Comparison of ENCODE assay signal across 8 cellular contexts in the genomic region with DNA sequence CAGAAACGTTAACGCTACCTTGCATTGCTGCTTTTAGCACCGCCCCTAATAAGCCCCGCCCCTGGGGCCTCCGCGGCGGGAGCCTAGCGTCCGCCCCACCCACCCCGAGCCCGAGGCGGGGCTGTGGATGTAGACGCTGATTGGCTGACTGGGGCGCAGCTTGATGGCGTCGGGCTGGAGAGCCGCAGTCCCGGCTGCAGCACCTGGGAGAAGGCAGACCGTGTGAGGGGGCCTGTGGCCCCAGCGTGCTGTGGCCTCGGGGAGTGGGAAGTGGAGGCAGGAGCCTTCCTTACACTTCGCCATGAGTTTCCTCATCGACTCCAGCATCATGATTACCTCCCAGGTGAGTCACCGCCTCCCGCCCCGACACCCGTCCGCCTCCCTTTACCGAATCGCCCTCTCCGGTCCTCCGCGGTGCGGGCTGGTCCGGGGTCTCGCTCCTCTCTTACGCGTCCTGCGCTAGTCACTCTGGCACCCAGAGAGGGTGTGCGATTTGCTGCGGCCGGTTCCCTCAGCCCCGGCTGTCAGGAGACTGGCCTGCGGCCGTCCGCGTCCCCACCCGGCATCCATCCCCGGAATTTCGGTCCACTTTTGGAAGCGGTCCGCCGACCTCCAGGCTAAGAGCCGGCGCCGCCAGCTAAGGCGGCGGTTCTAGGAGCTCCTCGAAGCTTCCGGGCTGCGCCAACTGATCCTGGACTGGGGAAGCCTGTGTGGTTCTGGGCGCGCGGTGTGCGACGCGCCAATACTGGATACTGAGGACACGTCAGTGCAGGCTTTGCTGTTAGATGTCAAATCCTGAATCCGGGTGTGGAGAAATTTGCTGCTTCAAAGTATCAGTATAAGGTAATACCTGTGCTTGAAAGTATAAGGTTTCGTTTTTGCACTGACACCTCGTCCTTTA. TPM values are rescaled to one million over a fixed set of nuclear protein-coding genes. Genes with fewer than 3 reads are reported as not detected.
DNase-seq lines count a peak whose midpoint lies in the region; ATAC-seq, FAIRE-seq and TF ChIP-seq lines count a peak whose summit lies in the region.
"Not testable (repeated sequence)": the region's sequence is repeated elsewhere in the genome, so short reads cannot be mapped to it uniquely, and the experiment has no call there.

Gene GPR89A, plus strand, starts transcription at position 156 of the 901 bp plus-strand sequence. Its CDS starts 146 bp downstream, at position 302.

- peak within 1 kb of the TSS; percentile 90 for H2BK5ac ChIP-seq in H1 (ENCODE audit: low read depth, low read length)

- peak within 1 kb of the TSS; percentile 5 to 65 for H3K4me2 ChIP-seq in H1 (ENCODE audit: insufficient read depth in 1 of 2, low read depth in 2 of 2, low read length in 2 of 2)

- not testable (repeated sequence) for TF ChIP-seq CTCF in H1 (IDR thresholded peaks at IDR 0.05; ENCODE audit: control extremely low read depth in 1 of 3, insufficient read depth in 1 of 3, low read depth in 1 of 3, low read length in 3 of 3)

- TF ChIP-seq POLR2A in H1 (IDR thresholded peaks at IDR 0.05; ENCODE audit: control extremely low read depth in 1 of 2, low read depth in 2 of 2, low read length in 2 of 2) = peak; percentile 88 to 95

- peak; percentile 94 to 97 (median 94) for DNase-seq in CD8-positive, alpha-beta memory T cell
- peak; percentile 50 for DNase-seq in HS-5 (ENCODE audit: low read depth)
- peak; percentile 89 for DNase-seq in NK-92 treated with Interleukin-12 subunit alpha and Interleukin-12 subunit beta, amount 100 ng/mL, for 24 hours (lab: John Stamatoyannopoulos, UW)
- peak; percentile 81 to 98 for DNase-seq in H1 (ENCODE audit: low read depth in 1 of 2, low spot score in 2 of 2)
- DNase-seq in memory B cell (ENCODE audit: low spot score in 2 of 2) = peak; percentile 92 to 93
- peak; percentile 88 for DNase-seq in stimulated activated CD8-positive, alpha-beta memory T cell treated with anti-CD3 and anti-CD28 coated beads, Interleukin-12 subunit alpha, Interleukin-12 subunit beta, amount 100 ng/mL, for 24 hours (ENCODE audit: extremely low read depth)

- H2AFZ ChIP-seq in H1 (ENCODE audit: low read length) = peak within 1 kb of the TSS; percentile 83; the same call in 1 of the 2 replicates

- not testable (repeated sequence) for H3K23ac ChIP-seq in H1 (ENCODE audit: insufficient read length)

- CTCF ChIA-PET in CD8-positive, alpha-beta memory T cell (lab: Charles Lee); activated CD8-positive, alpha-beta memory T cell treated with anti-CD3 and anti-CD28 coated beads for 36 hours (lab: Charles Lee); H1 (lab: Charles Lee; ENCODE audit: partially characterized antibody): not testable (repeated sequence)

- not testable (repeated sequence) for H3K4me1 ChIP-seq in CD8-positive, alpha-beta memory T cell (ENCODE audit: insufficient read depth, low read length); H1 (replicated peaks in 1 of 4; ENCODE audit: control insufficient read depth in 3 of 4, insufficient read depth in 4 of 4, low read length in 3 of 4)

- not testable (repeated sequence) for H3K27me3 ChIP-seq in CD8-positive, alpha-beta memory T cell (ENCODE audit: insufficient read depth, low read length, poor library complexity, severe bottlenecking); H1 (replicated peaks in 1 of 4; ENCODE audit: control insufficient read depth in 3 of 4, extremely low read depth in 1 of 4, insufficient read depth in 3 of 4, low read length in 3 of 4)

- H3K79me2 ChIP-seq in H1 (ENCODE audit: control insufficient read depth in 1 of 2, insufficient read depth in 2 of 2, low read length in 2 of 2) = peaks cover 0 to 11% of the 10 kb centered on the region in 2 experiments; a peak in 2 of 4 replicates

- H3K79me1 ChIP-seq in H1 (ENCODE audit: low read depth, low read length) = not testable (repeated sequence)

- H3K56ac ChIP-seq in H1 (replicated peaks; ENCODE audit: insufficient read length, low read depth, low read length) = not testable (repeated sequence)

- H3K9me3 Mint-ChIP-seq in CD8-positive, alpha-beta memory T cell; memory B cell: not testable (repeated sequence)

- H3K4me3 ChIP-seq in CD8-positive, alpha-beta memory T cell (ENCODE audit: low read length) = peak within 1 kb of the TSS; percentile 73
- H3K4me3 ChIP-seq in H1 (ENCODE audit: extremely low read depth in 1 of 4, insufficient read depth in 2 of 4, low read depth in 3 of 4, low read length in 4 of 4) = peak within 1 kb of the TSS; percentile 71 to 83 (median 79)

- peak; percentile 65 for FAIRE-seq in H1 (lab: Jason Lieb, UNC)

- H4K5ac ChIP-seq in H1 (ENCODE audit: insufficient read length, low read depth, low read length) = not testable (repeated sequence)

- H3K36me3 ChIP-seq in CD8-positive, alpha-beta memory T cell (ENCODE audit: insufficient read depth, low read length); H1 (ENCODE audit: control insufficient read depth in 2 of 4, insufficient read depth in 4 of 4, low read length in 3 of 4): not testable (repeated sequence)

- not testable (repeated sequence) for H3K27me3 Mint-ChIP-seq in CD8-positive, alpha-beta memory T cell; memory B cell

- not testable (repeated sequence) for H3K14ac ChIP-seq in H1 (ENCODE audit: insufficient read length)

- peak within 1 kb of the TSS; percentile 72 to 97 (median 82) for H3K9ac ChIP-seq in H1 (replicated peaks in 1 of 4; ENCODE audit: extremely low read depth in 1 of 4, low read depth in 3 of 4, low read length in 3 of 4)

- H3K4ac ChIP-seq in H1 (replicated peaks; ENCODE audit: insufficient read length, low read depth, low read length) = not testable (repeated sequence)

- TF ChIP-seq RAD21 in H1 (IDR thresholded peaks at IDR 0.05 in 1 of 2, conservative IDR thresholded peaks at IDR 0.05 in 1 of 2; ENCODE audit: low read depth in 2 of 2, low read length in 2 of 2) = not testable (repeated sequence)

- TF ChIP-seq EP300 in H1 (IDR thresholded peaks at IDR 0.05; ENCODE audit: borderline replicate concordance in 1 of 2, low read depth in 2 of 2, low read length in 2 of 2) = not testable (repeated sequence)

- not testable (repeated sequence) for H4K20me1 ChIP-seq in H1 (replicated peaks in 1 of 2; ENCODE audit: control insufficient read depth in 1 of 2, insufficient read depth in 2 of 2, low read length in 2 of 2)

- H2BK12ac ChIP-seq in H1 (ENCODE audit: low read depth, low read length) = not testable (repeated sequence)

- H2AK5ac ChIP-seq in H1 (ENCODE audit: low read depth, low read length) = not testable (repeated sequence)

- H3K27ac ChIP-seq in CD8-positive, alpha-beta memory T cell (ENCODE audit: low read depth, low read length) = peak within 1 kb of the TSS; percentile 78
- peak within 1 kb of the TSS; percentile 87 for H3K27ac ChIP-seq in H1 (ENCODE audit: low read depth, low read length)

- H3K18ac ChIP-seq in H1 (ENCODE audit: extremely low read depth, low read length) = not testable (repeated sequence)

- H2BK15ac ChIP-seq in H1 (ENCODE audit: low read length) = not testable (repeated sequence)

- H3K36me3 Mint-ChIP-seq in CD8-positive, alpha-beta memory T cell; memory B cell: not testable (repeated sequence)

- ATAC-seq in GM19468 (IDR thresholded peaks at IDR 0.05; ENCODE audit: extremely low read depth, unreplicated experiment) = peak; percentile 82
- ATAC-seq in memory B cell (ENCODE audit: low read depth) = peak; percentile 99

- POLR2A ChIA-PET in CD8-positive, alpha-beta memory T cell (lab: Charles Lee); activated CD8-positive, alpha-beta memory T cell treated with anti-CD3 and anti-CD28 coated beads for 36 hours (lab: Charles Lee); H1 (lab: Charles Lee; ENCODE audit: partially characterized antibody): not testable (repeated sequence)

- H3K27ac Mint-ChIP-seq in CD8-positive, alpha-beta memory T cell = peak within 1 kb of the TSS; percentile 50 to 94 (median 84)
- peak within 1 kb of the TSS; percentile 85 for H3K27ac Mint-ChIP-seq in memory B cell

- not testable (repeated sequence) for H2BK120ac ChIP-seq in H1 (replicated peaks; ENCODE audit: low read depth, low read length)

- peak within 1 kb of the TSS; percentile 88 to 97 (median 89) for H3K4me3 Mint-ChIP-seq in CD8-positive, alpha-beta memory T cell
- peak within 1 kb of the TSS; percentile 90 for H3K4me3 Mint-ChIP-seq in memory B cell

- peak within 1 kb of the TSS; percentile 93; the same call in 1 of the 2 replicates for H4K8ac ChIP-seq in H1 (ENCODE audit: extremely low read depth, insufficient read depth, low read length)

- not testable (repeated sequence) for H3K9me3 ChIP-seq in CD8-positive, alpha-beta memory T cell (ENCODE audit: low read length); H1 (ENCODE audit: insufficient read depth in 2 of 2, low read depth in 1 of 2, low read length in 1 of 2)

- H2BK20ac ChIP-seq in H1 (ENCODE audit: low read length) = not testable (repeated sequence)

- H3K4me1 Mint-ChIP-seq in CD8-positive, alpha-beta memory T cell = peaks cover 19 to 35% (median 29%) of the 10 kb centered on the region in 3 donors
- peaks cover 17% of the 10 kb centered on the region for H3K4me1 Mint-ChIP-seq in memory B cell

- 2% methylated on average over 30 of the region's 71 CpGs; no CpG with 5 or more reads in 1 of the 2 experiments for WGBS in H1 (ENCODE audit: extremely low coverage in 1 of 2, insufficient coverage in 1 of 2, insufficient read length in 1 of 2, insufficient replicate concordance in 2 of 2, low coverage in 1 of 2, low lambda C conversion rate in 2 of 2, missing lambda C conversion rate in 1 of 2), 2 experiments

- not testable (repeated sequence) for H4K91ac ChIP-seq in H1 (replicated peaks; ENCODE audit: insufficient read length, low read length)

- not testable (repeated sequence) for H3K23me2 ChIP-seq in H1 (ENCODE audit: low read depth, low read length)

TF ChIP-seq in H1, 55 proteins besides CTCF, POLR2A, EP300 and RAD21 (continues in another document):
- TF ChIP-seq CREB1 (IDR thresholded peaks at IDR 0.05) = peak; percentile 91
- TF ChIP-seq TBP (IDR thresholded peaks at IDR 0.05; ENCODE audit: low read depth, low read length) = peak; percentile 89

RNA-seq across cellular contexts. Expression of gene GPR89A, which starts in this region (rescaled TPM):
- 10 to 100 TPM; 25.0 to 31.0 TPM for total RNA-seq in CD8-positive, alpha-beta memory T cell
- polyA plus RNA-seq in CD8-positive, alpha-beta memory T cell = 20.8 TPM
- total RNA-seq in activated CD8-positive, alpha-beta memory T cell treated with anti-CD3 and anti-CD28 coated beads for 36 hours = 10 to 100 TPM; 29.5 to 30.8 TPM
- total RNA-seq in H1 (2021; fragmentation: NEBNext Ultra II Directional; extraction: Animal tissue kit (Norgen Biotek cat#: 25700)) = 21.4 and 26.8 TPM in 2 replicates
- polyA plus RNA-seq in H1 (2011; rRNA removed) = 40.4 and 46.6 TPM in 2 replicates
- 22.3 TPM for polyA plus RNA-seq in H1 (2011; cell fraction: cytosol; rRNA removed)
- 16.6 TPM for polyA plus RNA-seq in H1 (2011; cell fraction: nucleus; rRNA removed)
- polyA plus RNA-seq in H1 (2012, experiment 1 of 2) = 16.4 to 25.0 TPM (median 18.2 TPM) in 4 replicates
- polyA plus RNA-seq in H1 (2012, experiment 2 of 2) = 2.2 TPM
- 40.1 TPM for polyA plus RNA-seq in H1 (2013, experiment 1 of 2)
- 44.0 TPM for polyA plus RNA-seq in H1 (2013, experiment 2 of 2)
- polyA minus RNA-seq in H1 (2011; rRNA and poly(A)+ RNA removed) = 38.2 and 52.6 TPM in 2 replicates
- polyA minus RNA-seq in H1 (2011; cell fraction: cytosol; rRNA and poly(A)+ RNA removed) = 12.8 TPM
- polyA minus RNA-seq in H1 (2011; cell fraction: nucleus; rRNA and poly(A)+ RNA removed) = 49.4 TPM

Comparison
In these comparisons a context has a peak if more than half of its experiments do, and no peak if none do; other contexts are left out.
1. Peak in every context shown above with its lines: DNase-seq, ATAC-seq, H3K4me3 ChIP-seq and H3K27ac ChIP-seq.